In the genomic region with DNA sequence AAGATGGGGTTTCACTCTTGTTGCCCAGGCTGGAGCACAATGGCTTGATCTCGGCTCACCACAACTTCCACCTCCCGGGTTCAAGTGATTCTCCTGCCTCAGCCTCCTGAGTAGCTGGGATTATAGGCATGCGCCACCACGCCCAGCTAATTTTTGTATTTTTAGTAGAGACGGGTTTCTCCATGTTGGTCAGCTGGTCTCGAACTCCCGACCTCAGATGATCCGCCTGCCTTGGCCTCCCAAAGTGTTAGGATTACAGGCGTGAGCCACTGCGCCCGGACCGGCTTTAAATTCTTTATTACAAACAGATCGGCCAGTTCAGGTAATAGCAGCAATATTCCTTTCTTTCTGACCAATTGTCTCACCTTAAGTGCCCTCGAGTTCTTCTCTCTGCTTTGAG, we compare ENCODE assay signal across 8 cellular contexts. TPM values are rescaled to one million over a fixed set of nuclear protein-coding genes. Genes with fewer than 3 reads are reported as not detected.
A peak's percentile ranks its signal among the peaks of the same experiment; 100 is the strongest.
DNase-seq lines count a peak whose midpoint lies in the region; ATAC-seq and TF ChIP-seq lines count a peak whose summit lies in the region.
"Not testable (repeated sequence)": the region's sequence is repeated elsewhere in the genome, so short reads cannot be mapped to it uniquely, and the experiment has no call there.
"Had no signal": no experiment of that assay in that cellular context is flagged by ENCODE, and none has a peak within 500 bp of the region (broad histone marks: within the 10 kb centered on the region; RNA-seq: fewer than 3 reads in every experiment).

No MANE protein-coding gene starts in this region.

- WGBS in esophagus muscularis mucosa = 95% methylated on average over 14 of the region's 14 CpGs
- WGBS in lung, 2 donors = 95 to 96% methylated on average over 14 of the region's 14 CpGs

- not testable (repeated sequence) for H3K36me3 Mint-ChIP-seq in activated CD8-positive, alpha-beta memory T cell treated with anti-CD3 and anti-CD28 coated beads, Interleukin-2, amount 10 ng/mL, durations not matched to agents 7 days and 5 days; osteocyte (ENCODE audit: unreplicated experiment)

- not testable (repeated sequence) for H3K9me3 Mint-ChIP-seq in activated CD8-positive, alpha-beta memory T cell treated with anti-CD3 and anti-CD28 coated beads, Interleukin-2, amount 10 ng/mL, durations not matched to agents 7 days and 5 days (ENCODE audit: low read depth); osteocyte (ENCODE audit: unreplicated experiment)

- not testable (repeated sequence) for TF ChIP-seq CTCF in esophagus muscularis mucosa (IDR thresholded peaks at IDR 0.05); right atrium auricular region (IDR thresholded peaks at IDR 0.05); lung (IDR thresholded peaks at IDR 0.05; ENCODE audit: control extremely low read depth, extremely low read depth); osteocyte (IDR thresholded peaks at IDR 0.05); vagina (IDR thresholded peaks at IDR 0.05)

- DNase-seq in activated CD8-positive, alpha-beta memory T cell treated with anti-CD3 and anti-CD28 coated beads, Interleukin-2, amount 10 ng/mL, durations not matched to agents 7 days and 5 days = peak; percentile 3
- DNase-seq in esophagus muscularis mucosa (ENCODE audit: extremely low spot score) = peak; percentile 57
- peak; percentile 57 for DNase-seq in right atrium auricular region (ENCODE audit: low spot score)
- peak; percentile 13 for DNase-seq in lung (ENCODE audit: low spot score)
- DNase-seq in osteocyte (ENCODE audit: extremely low spot score, unreplicated experiment) = peak; percentile 62
- DNase-seq in vagina (ENCODE audit: extremely low spot score in 2 of 2) = peak; percentile 16 to 47

- intact Hi-C loops in esophagus muscularis mucosa (cut with DNase I); vagina (cut with DNase I): not testable (repeated sequence)

- not testable (repeated sequence) for H3K4me1 Mint-ChIP-seq in activated CD8-positive, alpha-beta memory T cell treated with anti-CD3 and anti-CD28 coated beads, Interleukin-2, amount 10 ng/mL, durations not matched to agents 7 days and 5 days; osteocyte (ENCODE audit: unreplicated experiment)

- CTCF ChIA-PET in activated CD8-positive, alpha-beta memory T cell treated with anti-CD3 and anti-CD28 coated beads, Interleukin-2, amount 10 ng/mL, durations not matched to agents 7 days and 5 days (lab: Charles Lee) = not testable (repeated sequence)

- H3K27ac ChIP-seq in esophagus muscularis mucosa (replicated peaks in 1 of 4); right atrium auricular region; lung (ENCODE audit: low read depth in 1 of 2, low read length in 1 of 2); vagina: not testable (repeated sequence)

- not testable (repeated sequence) for H3K4me3 Mint-ChIP-seq in activated CD8-positive, alpha-beta memory T cell treated with anti-CD3 and anti-CD28 coated beads, Interleukin-2, amount 10 ng/mL, durations not matched to agents 7 days and 5 days; osteocyte (ENCODE audit: unreplicated experiment)

- H3K9me3 ChIP-seq in esophagus muscularis mucosa, right atrium auricular region, vagina: not testable (repeated sequence)
- H3K9me3 ChIP-seq in lung (ENCODE audit: control insufficient read depth in 2 of 2, insufficient read depth in 1 of 2, low read length in 1 of 2) = peaks cover 0 to 10% of the 10 kb centered on the region in 2 donors

- H3K4me3 ChIP-seq in esophagus muscularis mucosa, right atrium auricular region, lung, vagina: not testable (repeated sequence)

- TF ChIP-seq EP300 in esophagus muscularis mucosa (IDR thresholded peaks at IDR 0.05) = not testable (repeated sequence)

- not testable (repeated sequence) for ATAC-seq in activated CD8-positive, alpha-beta memory T cell treated with anti-CD3 and anti-CD28 coated beads, Interleukin-2, amount 10 ng/mL, durations not matched to agents 7 days and 5 days; lung (ENCODE audit: insufficient read depth, low FRiP score)

- not testable (repeated sequence) for H3K4me1 ChIP-seq in esophagus muscularis mucosa; right atrium auricular region; lung (ENCODE audit: control insufficient read depth in 2 of 2, insufficient read depth in 2 of 2, low read length in 2 of 2); vagina

- H3K36me3 ChIP-seq in esophagus muscularis mucosa (peaks cover 0 to 13% (median 3%) of the 10 kb centered on the region in 4 donors), lung (ENCODE audit: control insufficient read depth in 2 of 2, insufficient read depth in 2 of 2, low read length in 2 of 2) (peaks cover 0 to 10% of the 10 kb centered on the region in 2 donors), vagina (peaks cover 0 to 11% of the 10 kb centered on the region in 2 donors)
- not testable (repeated sequence) for H3K36me3 ChIP-seq in right atrium auricular region

- H3K27ac Mint-ChIP-seq in activated CD8-positive, alpha-beta memory T cell treated with anti-CD3 and anti-CD28 coated beads, Interleukin-2, amount 10 ng/mL, durations not matched to agents 7 days and 5 days; osteocyte (ENCODE audit: unreplicated experiment): not testable (repeated sequence)

- H3K27me3 ChIP-seq in esophagus muscularis mucosa; right atrium auricular region; lung (ENCODE audit: control insufficient read depth, insufficient read depth); vagina: not testable (repeated sequence)

- not testable (repeated sequence) for TF ChIP-seq POLR2A in esophagus muscularis mucosa (IDR thresholded peaks at IDR 0.05; ENCODE audit: low read depth); vagina (IDR thresholded peaks at IDR 0.05)

- not testable (repeated sequence) for H3K27me3 Mint-ChIP-seq in activated CD8-positive, alpha-beta memory T cell treated with anti-CD3 and anti-CD28 coated beads, Interleukin-2, amount 10 ng/mL, durations not matched to agents 7 days and 5 days; osteocyte (ENCODE audit: unreplicated experiment)

RNA-seq across cellular contexts. Expression of a gene that starts 39.4 kb away (rescaled TPM):
- total RNA-seq in activated CD8-positive, alpha-beta memory T cell treated with anti-CD3 and anti-CD28 coated beads, Interleukin-2, amount 10 ng/mL, durations not matched to agents 7 days and 5 days = 1 to 10 TPM; 1.4 to 3.8 TPM
- total RNA-seq in esophagus muscularis mucosa (10 to 100 TPM in 1 of 4 donors, 1 to 10 TPM in 3; 5.6 to 10.5 (median 6.5) TPM), right atrium auricular region (1 to 10 TPM; 3.5 to 5.8 TPM), lung (10 to 100 TPM in 1 of 2 donors, 1 to 10 TPM in 1; 4.6 to 18.6 TPM), osteocyte (0.31 and 0.43 TPM in 2 replicates), vagina (7.9 TPM)
- polyA plus RNA-seq in lung = 10 to 100 TPM in 1 of 2 donors, 1 to 10 TPM in 1; 2.9 to 10.5 TPM
- total RNA-seq: A172, A673 had no signal

Comparison
In these comparisons a context has a peak if more than half of its experiments do, and no peak if none do; other contexts are left out.
1. DNase-seq: peak in every context shown above with its lines; median percentile 62 in osteocyte; 57 in esophagus muscularis mucosa; 57 in right atrium auricular region; 32 in vagina; 13 in lung; 3 in activated CD8-positive, alpha-beta memory T cell treated with anti-CD3 and anti-CD28 coated beads, Interleukin-2, amount 10 ng/mL, durations not matched to agents 7 days and 5 days.